27 cellular contexts compared by ENCODE assay signal in the genomic region with DNA sequence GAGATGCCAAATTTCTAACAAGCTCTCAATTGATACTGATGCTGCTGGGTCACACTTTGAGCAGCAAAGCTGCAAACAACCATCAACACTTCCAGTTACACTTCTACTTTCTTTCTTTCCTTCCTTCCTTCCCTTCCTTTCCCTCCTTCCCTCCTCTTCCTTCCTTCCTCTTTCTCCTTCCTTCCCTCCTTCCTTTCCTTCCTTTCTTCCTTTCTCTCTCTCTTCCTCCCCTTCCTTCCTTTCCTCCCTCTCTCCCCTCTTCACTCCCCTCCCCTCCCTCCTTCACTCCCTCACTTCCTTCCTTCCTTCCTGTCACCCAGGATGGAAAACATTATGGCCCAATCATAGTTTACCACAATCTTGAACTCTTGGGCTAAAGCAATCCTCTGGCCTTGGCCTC.
"Had no signal": no experiment of that assay in that cellular context is flagged by ENCODE, and none has a peak within 500 bp of the region (broad histone marks: within the 10 kb centered on the region; RNA-seq: fewer than 3 reads in every experiment).

No MANE protein-coding gene starts in this region.

- H3K27ac ChIP-seq: colonic mucosa, coronary artery, dorsolateral prefrontal cortex, epithelial cell of prostate, esophagus muscularis mucosa, esophagus squamous epithelium, foreskin keratinocyte, gastrocnemius medialis, gastroesophageal sphincter, heart left ventricle, heart right ventricle had no signal

- H3K9me3 ChIP-seq: colonic mucosa, esophagus muscularis mucosa, esophagus squamous epithelium, gastrocnemius medialis, gastroesophageal sphincter, heart left ventricle, heart right ventricle had no signal

- H3K4me3 ChIP-seq: colonic mucosa, coronary artery, dorsolateral prefrontal cortex, esophagus muscularis mucosa, esophagus squamous epithelium, gastrocnemius medialis, gastroesophageal sphincter, heart left ventricle, heart right ventricle had no signal

- DNase-seq: colonic mucosa; cortex of kidney; dermis blood vessel endothelial cell; dorsolateral prefrontal cortex; effector CD4-positive, alpha-beta T cell; effector CD8-positive, alpha-beta T cell; effector memory CD4-positive, alpha-beta T cell; effector memory CD8-positive, alpha-beta T cell; endodermal cell; erythroblast; esophagus squamous epithelium; foreskin fibroblast; foreskin keratinocyte; foreskin melanocyte; gastrocnemius medialis; glutamatergic neuron; head of caudate nucleus; heart left ventricle; heart right ventricle had no signal

- FAIRE-seq: colon, endometrium, frontal cortex had no signal

- H3K36me3 ChIP-seq: colonic mucosa, esophagus muscularis mucosa, esophagus squamous epithelium, gastrocnemius medialis, gastroesophageal sphincter, heart left ventricle, heart right ventricle had no signal

- ATAC-seq: effector memory CD8-positive, alpha-beta T cell; esophagus mucosa; foreskin keratinocyte; gastrocnemius medialis; gastroesophageal sphincter; heart left ventricle; heart right ventricle had no signal

- H3K4me1 ChIP-seq: colonic mucosa, esophagus muscularis mucosa, foreskin keratinocyte, gastrocnemius medialis, gastroesophageal sphincter, heart left ventricle, heart right ventricle had no signal

- H3K27me3 ChIP-seq: colonic mucosa, dorsolateral prefrontal cortex, esophagus muscularis mucosa, esophagus squamous epithelium, foreskin keratinocyte, gastrocnemius medialis, heart left ventricle, heart right ventricle had no signal
